Comparison of ENCODE assay signal across 1 cellular context in the genomic region with DNA sequence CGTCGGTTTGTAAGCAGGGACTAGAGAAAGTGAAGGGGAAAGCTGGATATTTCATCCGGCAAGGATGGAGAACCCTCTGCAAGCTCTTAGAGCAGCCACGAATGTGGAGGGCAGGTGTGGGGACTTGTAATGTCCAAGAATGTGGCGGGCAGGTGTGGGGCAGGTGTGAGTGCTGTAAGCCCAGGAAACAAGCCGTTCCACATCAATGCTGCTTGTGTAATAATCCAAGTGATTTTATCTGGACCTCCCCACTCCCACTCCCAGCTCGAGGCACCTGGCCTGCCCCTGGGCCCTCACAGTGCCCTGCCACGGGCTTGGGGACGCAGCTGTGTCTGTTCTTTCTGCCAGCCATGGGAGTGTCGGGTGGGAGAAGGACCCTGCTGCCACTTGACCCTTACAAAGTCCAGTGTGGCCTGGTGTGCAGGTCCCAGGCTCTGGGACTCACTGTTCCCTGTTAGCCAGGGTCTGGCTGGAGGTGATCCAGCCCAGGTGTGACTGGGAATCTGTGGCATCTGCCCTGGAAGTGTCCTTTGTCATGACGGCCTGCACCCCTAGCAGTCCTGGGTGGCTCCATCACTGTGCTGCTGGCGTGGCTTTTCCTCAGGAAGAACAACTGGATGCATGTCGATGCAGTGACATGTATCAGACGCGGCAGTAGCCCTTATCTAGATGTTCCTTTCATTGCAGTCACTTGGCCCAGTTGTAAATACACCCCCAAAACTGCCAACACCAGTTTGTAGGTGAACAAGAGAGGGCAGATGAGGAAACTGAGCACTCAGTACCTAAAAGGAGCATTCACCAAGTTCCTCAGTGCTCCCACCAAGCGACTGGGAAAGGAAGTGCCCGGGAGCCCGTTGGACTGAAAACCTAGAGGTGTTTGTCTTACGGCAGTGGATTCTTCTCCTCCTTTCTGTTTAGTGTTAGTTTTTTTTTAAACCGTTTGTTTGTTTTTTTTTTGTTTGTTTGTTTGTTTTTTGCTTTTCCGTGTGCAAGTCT.
TF ChIP-seq lines count a peak whose summit lies in the region.

No MANE protein-coding gene starts in this region.

TF ChIP-seq in IMR-90, 13 proteins besides CTCF, POLR2A, EP300 and RAD21:
- no peak for TF ChIP-seq CEBPB (IDR thresholded peaks at IDR 0.05; ENCODE audit: low read depth, low read length)
- TF ChIP-seq FOS (IDR thresholded peaks at IDR 0.05; ENCODE audit: low read depth, low read length): no peak
- no peak for TF ChIP-seq MAZ (IDR thresholded peaks at IDR 0.05; ENCODE audit: borderline replicate concordance, low read depth, low read length)
- no peak for TF ChIP-seq BHLHE40 (IDR thresholded peaks at IDR 0.05; ENCODE audit: low read depth, low read length)
- TF ChIP-seq, protein P1, sequence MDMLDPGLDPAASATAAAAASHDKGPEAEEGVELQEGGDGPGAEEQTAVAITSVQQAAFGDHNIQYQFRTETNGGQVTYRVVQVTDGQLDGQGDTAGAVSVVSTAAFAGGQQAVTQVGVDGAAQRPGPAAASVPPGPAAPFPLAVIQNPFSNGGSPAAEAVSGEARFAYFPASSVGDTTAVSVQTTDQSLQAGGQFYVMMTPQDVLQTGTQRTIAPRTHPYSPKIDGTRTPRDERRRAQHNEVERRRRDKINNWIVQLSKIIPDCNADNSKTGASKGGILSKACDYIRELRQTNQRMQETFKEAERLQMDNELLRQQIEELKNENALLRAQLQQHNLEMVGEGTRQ (IDR thresholded peaks at IDR 0.05; ENCODE audit: low read depth, low read length): no peak
- TF ChIP-seq CHD1 (IDR thresholded peaks at IDR 0.05; ENCODE audit: low read depth, low read length): no peak
- TF ChIP-seq, protein P2, sequence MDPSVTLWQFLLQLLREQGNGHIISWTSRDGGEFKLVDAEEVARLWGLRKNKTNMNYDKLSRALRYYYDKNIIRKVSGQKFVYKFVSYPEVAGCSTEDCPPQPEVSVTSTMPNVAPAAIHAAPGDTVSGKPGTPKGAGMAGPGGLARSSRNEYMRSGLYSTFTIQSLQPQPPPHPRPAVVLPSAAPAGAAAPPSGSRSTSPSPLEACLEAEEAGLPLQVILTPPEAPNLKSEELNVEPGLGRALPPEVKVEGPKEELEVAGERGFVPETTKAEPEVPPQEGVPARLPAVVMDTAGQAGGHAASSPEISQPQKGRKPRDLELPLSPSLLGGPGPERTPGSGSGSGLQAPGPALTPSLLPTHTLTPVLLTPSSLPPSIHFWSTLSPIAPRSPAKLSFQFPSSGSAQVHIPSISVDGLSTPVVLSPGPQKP (IDR thresholded peaks at IDR 0.05; ENCODE audit: borderline replicate concordance, low read depth, low read length): no peak
- no peak for TF ChIP-seq RFX5 (IDR thresholded peaks at IDR 0.05; ENCODE audit: low read depth, low read length)
- no peak for TF ChIP-seq NFE2L2 (IDR thresholded peaks at IDR 0.05; ENCODE audit: low read depth, low read length)
- TF ChIP-seq MAFK (IDR thresholded peaks at IDR 0.05; ENCODE audit: low read depth, low read length): no peak
- no peak for TF ChIP-seq SMC3 (IDR thresholded peaks at IDR 0.05; ENCODE audit: low read depth, low read length)
- no peak for TF ChIP-seq RCOR1 (IDR thresholded peaks at IDR 0.05; ENCODE audit: insufficient replicate concordance, low read length)
- TF ChIP-seq MXI1 (IDR thresholded peaks at IDR 0.05; ENCODE audit: borderline replicate concordance, low read depth, low read length): no peak
